8 cellular contexts compared by ENCODE assay signal in genomic region chr6:83859410-83860346, GRCh38. TPM values are rescaled to one million over a fixed set of nuclear protein-coding genes. Genes with fewer than 3 reads are reported as not detected.
A peak's percentile ranks its signal among the peaks of the same experiment; 100 is the strongest.
DNase-seq lines count a peak whose midpoint lies in the region; ATAC-seq and TF ChIP-seq lines count a peak whose summit lies in the region.

CYB5R4 (plus strand) TSS chr6:83859689; CDS start chr6:83859783, 94 bp downstream.

- TF ChIP-seq POLR2A in GM19193 (IDR thresholded peaks at IDR 0.05; ENCODE audit: extremely low read depth, insufficient read depth, insufficient read length), result peak; percentile 97

- peak within 1 kb of the TSS; percentile 97 for H3K4me3 Mint-ChIP-seq in chondrocyte (ENCODE audit: unreplicated experiment)

- peak; percentile 99 for ATAC-seq in HG03439 (IDR thresholded peaks at IDR 0.05; ENCODE audit: unreplicated experiment)

- H3K4me1 ChIP-seq in BE2C, result peaks cover 5% of the 10 kb centered on the region; the same call in 1 of the 2 replicates

- peaks cover 1% of the 10 kb centered on the region for H3K36me3 Mint-ChIP-seq in chondrocyte (ENCODE audit: low read depth)

- H3K27me3 ChIP-seq in BE2C (no peaks in the 10 kb centered on the region), kidney epithelial cell (ENCODE audit: control insufficient read depth, insufficient read depth, low read length) (peaks cover 3% of the 10 kb centered on the region)

- DNase-seq in BE2C (peak; percentile 91), NCI-H510A treated with DMSO at 0.1 percent for 48 hours (lab: John Stamatoyannopoulos, UW) (peak; percentile 64), chondrocyte (ENCODE audit: low spot score) (peak; percentile 95), kidney epithelial cell (ENCODE audit: low read depth) (peak; percentile 73)
- DNase-seq in activated CD4-positive, alpha-beta T cell treated with anti-CD3 and anti-CD28 coated beads for 24 hours (ENCODE audit: low read depth in 2 of 2), result peak; percentile 88 to 89
- peak; percentile 88 to 90 for DNase-seq in stimulated activated CD4-positive, alpha-beta T cell treated with anti-CD3 and anti-CD28 coated beads, Interleukin-15, amount 100 ng/mL, for 48 hours (ENCODE audit: low read depth in 2 of 2)

- H3K27ac Mint-ChIP-seq in chondrocyte (ENCODE audit: unreplicated experiment), result peak within 1 kb of the TSS; percentile 86

- no peaks in the 10 kb centered on the region for H3K9me3 ChIP-seq in BE2C

- no peaks in the 10 kb centered on the region for H3K9me3 Mint-ChIP-seq in chondrocyte (ENCODE audit: low read depth)

- H3K36me3 ChIP-seq in BE2C, result no peaks in the 10 kb centered on the region; the same call in 1 of the 2 replicates
- H3K36me3 ChIP-seq in kidney epithelial cell (ENCODE audit: control insufficient read depth, insufficient read depth, low read length), result no peaks in the 10 kb centered on the region

- H3K27me3 Mint-ChIP-seq in chondrocyte (ENCODE audit: low read depth), result peaks cover 15% of the 10 kb centered on the region

- TF ChIP-seq CTCF in BE2C (IDR thresholded peaks at IDR 0.05; ENCODE audit: low read depth, low read length) (peak; percentile 66), chondrocyte (IDR thresholded peaks at IDR 0.05) (peak; percentile 83), kidney epithelial cell (IDR thresholded peaks at IDR 0.05; ENCODE audit: insufficient read depth, low read length, poor library complexity, severe bottlenecking) (peak; percentile 65)

- H3K4me3 ChIP-seq in BE2C (ENCODE audit: low read depth, low read length) (peak within 1 kb of the TSS; percentile 87), kidney epithelial cell (ENCODE audit: low read depth, low read length) (peak within 1 kb of the TSS; percentile 55)

- peaks cover 35% of the 10 kb centered on the region for H3K4me1 Mint-ChIP-seq in chondrocyte (ENCODE audit: low read depth)

RNA-seq across cellular contexts. Expression of gene CYB5R4, which starts in this region (rescaled TPM):
- 10.7 TPM for polyA plus RNA-seq in BE2C (2012; ENCODE audit: insufficient read depth, insufficient read length, low read depth)
- total RNA-seq in chondrocyte (13.0 to 15.6 TPM (median 13.6 TPM) in 3 replicates), kidney epithelial cell (12.8 and 23.0 TPM in 2 replicates)

Comparison
In these comparisons a context has a peak if more than half of its experiments do, and no peak if none do; other contexts are left out.
1. Peak in every context shown above with its lines: DNase-seq, ATAC-seq and H3K4me3 ChIP-seq.